Comparison of ENCODE assay signal across 12 cellular contexts in the genomic region with DNA sequence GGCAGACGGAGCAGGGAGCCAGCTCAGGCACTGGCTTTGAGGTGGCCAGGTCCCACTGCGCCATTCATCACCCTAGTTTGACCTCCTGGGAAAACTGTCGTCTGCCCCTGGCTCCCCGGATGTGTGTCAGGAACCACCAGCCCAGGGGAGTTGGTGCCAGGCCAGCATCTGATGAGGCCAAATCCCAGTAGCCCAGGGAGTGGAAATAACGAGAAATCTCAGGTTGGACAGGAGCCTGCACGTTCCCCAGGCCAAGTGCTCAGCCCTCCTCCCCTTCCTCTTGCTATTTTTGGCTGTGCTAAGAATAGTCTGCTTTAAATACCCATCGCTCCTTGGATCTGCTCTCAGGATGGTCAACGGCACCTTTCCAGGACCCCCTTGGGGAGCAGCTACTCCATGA.
DNase-seq lines count a peak whose midpoint lies in the region; ATAC-seq, FAIRE-seq and TF ChIP-seq lines count a peak whose summit lies in the region.
"Had no signal": no experiment of that assay in that cellular context is flagged by ENCODE, and none has a peak within 500 bp of the region (broad histone marks: within the 10 kb centered on the region; RNA-seq: fewer than 3 reads in every experiment).

No MANE protein-coding gene starts in this region.

- no peak for FAIRE-seq in pancreas (lab: Jason Lieb, UNC)
- FAIRE-seq: colon had no signal

- peaks cover 6% of the 10 kb centered on the region for H3K4me1 Mint-ChIP-seq in activated CD4-positive, alpha-beta memory T cell treated with anti-CD3 and anti-CD28 coated beads, Interleukin-2, amount 10 ng/mL, durations not matched to agents 7 days and 5 days

- DNase-seq in AG09309 (ENCODE audit: low read depth) (peak; percentile 29), adipocyte (ENCODE audit: low read depth) (peak; percentile 10), pancreas (peak in 5 of 6 donors; percentile 54 to 81 (median 79)), NCI-H146 (lab: John Stamatoyannopoulos, UW) (no peak), NCI-H748 treated with DMSO at 0.1 percent for 48 hours (lab: John Stamatoyannopoulos, UW) (no peak), NCI-H524 (lab: John Stamatoyannopoulos, UW) (no peak)
- DNase-seq in activated CD4-positive, alpha-beta memory T cell treated with anti-CD3 and anti-CD28 coated beads, Interleukin-2, amount 10 ng/mL, durations not matched to agents 7 days and 5 days, result no peak
- DNase-seq: activated CD8-positive, alpha-beta memory T cell treated with anti-CD3 and anti-CD28 coated beads, Interleukin-2, amount 50 U/mL, for 48 hours; HCEC 1CT; T-helper 17 cell had no signal

- POLR2A ChIA-PET in activated CD4-positive, alpha-beta memory T cell treated with anti-CD3 and anti-CD28 coated beads, Interleukin-2, amount 10 ng/mL, durations not matched to agents 7 days and 5 days (lab: Charles Lee), result no interaction called here

- TF ChIP-seq EP300 in gastroesophageal sphincter (IDR thresholded peaks at IDR 0.05), result no peak

- H3K4me3 ChIP-seq in AG09309 (ENCODE audit: control insufficient read depth, low read depth, low read length), result no peak overlapping the region
- H3K4me3 ChIP-seq in adipocyte (ENCODE audit: low read length), result no peak overlapping the region
- H3K4me3 ChIP-seq in gastroesophageal sphincter, result no peak overlapping the region
- H3K4me3 ChIP-seq in pancreas, result no peak overlapping the region

- no peaks in the 10 kb centered on the region for H3K27me3 ChIP-seq in adipocyte (replicated peaks; ENCODE audit: control insufficient read depth, insufficient read depth, low read length)
- H3K27me3 ChIP-seq in gastroesophageal sphincter, result no peaks in the 10 kb centered on the region
- no peaks in the 10 kb centered on the region for H3K27me3 ChIP-seq in pancreas

- H3K9me3 ChIP-seq in adipocyte (ENCODE audit: control insufficient read depth, low read length) (no peaks in the 10 kb centered on the region), gastroesophageal sphincter (no peaks in the 10 kb centered on the region), pancreas (no peaks in the 10 kb centered on the region)

- H3K27ac Mint-ChIP-seq in activated CD4-positive, alpha-beta memory T cell treated with anti-CD3 and anti-CD28 coated beads, Interleukin-2, amount 10 ng/mL, durations not matched to agents 7 days and 5 days, result no peak overlapping the region
- H3K27ac Mint-ChIP-seq: T-helper 17 cell had no signal

- H3K4me1 ChIP-seq in adipocyte (ENCODE audit: control insufficient read depth, insufficient read depth, low read length), result peaks cover 34% of the 10 kb centered on the region
- H3K4me1 ChIP-seq in gastroesophageal sphincter, result peaks cover 0 to 87% (median 55%) of the 10 kb centered on the region in 3 donors
- peaks cover 6 to 13% (median 10%) of the 10 kb centered on the region in 3 donors for H3K4me1 ChIP-seq in pancreas

- no peak overlapping the region for H3K4me3 Mint-ChIP-seq in activated CD4-positive, alpha-beta memory T cell treated with anti-CD3 and anti-CD28 coated beads, Interleukin-2, amount 10 ng/mL, durations not matched to agents 7 days and 5 days
- H3K4me3 Mint-ChIP-seq: T-helper 17 cell had no signal

- CTCF ChIA-PET in activated CD4-positive, alpha-beta memory T cell treated with anti-CD3 and anti-CD28 coated beads, Interleukin-2, amount 10 ng/mL, durations not matched to agents 7 days and 5 days (lab: Charles Lee), result no interaction called here

- no peaks in the 10 kb centered on the region for H3K27me3 Mint-ChIP-seq in activated CD4-positive, alpha-beta memory T cell treated with anti-CD3 and anti-CD28 coated beads, Interleukin-2, amount 10 ng/mL, durations not matched to agents 7 days and 5 days
- H3K27me3 Mint-ChIP-seq: T-helper 17 cell had no signal

- H3K9me3 Mint-ChIP-seq in activated CD4-positive, alpha-beta memory T cell treated with anti-CD3 and anti-CD28 coated beads, Interleukin-2, amount 10 ng/mL, durations not matched to agents 7 days and 5 days, result no peaks in the 10 kb centered on the region

- H3K36me3 ChIP-seq in adipocyte (ENCODE audit: control insufficient read depth, insufficient read depth, low read length, severe bottlenecking), result peaks cover 43% of the 10 kb centered on the region
- peaks cover 0 to 55% of the 10 kb centered on the region in 2 donors for H3K36me3 ChIP-seq in gastroesophageal sphincter
- peaks cover 0 to 6% (median 5%) of the 10 kb centered on the region in 3 donors for H3K36me3 ChIP-seq in pancreas

- intact Hi-C loops in pancreas (cut with DNase I), result no loop called here

- H3K27ac ChIP-seq in gastroesophageal sphincter (peak overlapping the region in 3 of 4 donors; percentile 72 to 86 (median 84)), pancreas (peak overlapping the region in 1 of 4 donors; percentile 47)

- no peak overlapping the region for H3K9ac ChIP-seq in adipocyte (ENCODE audit: low read length)

- H3K36me3 Mint-ChIP-seq in activated CD4-positive, alpha-beta memory T cell treated with anti-CD3 and anti-CD28 coated beads, Interleukin-2, amount 10 ng/mL, durations not matched to agents 7 days and 5 days (ENCODE audit: low read depth), result peaks cover 34% of the 10 kb centered on the region

- no peak for TF ChIP-seq CTCF in AG09309 (IDR thresholded peaks at IDR 0.05; ENCODE audit: control insufficient read depth, insufficient read depth, low read depth, low read length, missing control alignments)
- no peak for TF ChIP-seq CTCF in gastroesophageal sphincter (IDR thresholded peaks at IDR 0.05)
- TF ChIP-seq CTCF in pancreas (IDR thresholded peaks at IDR 0.05), result no peak

- WGBS in gastroesophageal sphincter (ENCODE audit: low coverage in 1 of 2), 2 donors, result 20% methylated on average over 1 of the region's 8 CpGs; no CpG with 5 or more reads in 1 of the 2 donors
- 16 to 19% methylated on average over 8 of the region's 8 CpGs for WGBS in pancreas, 2 donors

- TF ChIP-seq POLR2A in gastroesophageal sphincter (IDR thresholded peaks at IDR 0.05), result no peak

- peak; percentile 66 for ATAC-seq in gastroesophageal sphincter
- peak; percentile 64 to 76 (median 74) for ATAC-seq in pancreas
- ATAC-seq: T-helper 17 cell had no signal

Comparison
In these comparisons a context has a peak if more than half of its experiments do, and no peak if none do; other contexts are left out.
1. DNase-seq: peak in AG09309 (single experiment), adipocyte (single experiment) and pancreas (5 of 6); none in NCI-H146 (single experiment), NCI-H748 treated with DMSO at 0.1 percent for 48 hours (single experiment), NCI-H524 (0 of 2) and activated CD4-positive, alpha-beta memory T cell treated with anti-CD3 and anti-CD28 coated beads, Interleukin-2, amount 10 ng/mL, durations not matched to agents 7 days and 5 days (single experiment).